2 cellular contexts compared by ENCODE assay signal in the genomic region with DNA sequence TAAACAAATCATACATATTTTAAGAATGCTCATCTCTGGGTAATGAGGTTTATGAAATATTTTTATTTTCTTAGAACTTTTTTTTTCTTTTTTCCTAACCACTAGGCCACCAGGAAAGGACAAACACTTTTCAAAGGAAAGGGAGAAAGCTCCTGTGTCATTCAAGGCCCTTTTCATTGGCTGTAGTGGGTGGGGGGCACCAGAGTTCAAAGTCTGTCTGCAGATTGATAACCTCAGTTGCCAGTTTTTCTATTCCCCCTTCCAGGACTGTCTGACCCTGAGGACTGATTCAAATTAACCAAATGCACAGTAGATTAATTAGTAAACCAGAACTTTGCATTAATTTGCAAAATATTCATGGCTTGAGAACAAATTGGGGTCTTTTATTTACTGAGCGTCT.
TF ChIP-seq lines count a peak whose summit lies in the region.

No MANE protein-coding gene starts in this region.

TF ChIP-seq in A549, 52 proteins besides CTCF, POLR2A, EP300 and RAD21 (continued from another document):
- TF ChIP-seq, protein P1, sequence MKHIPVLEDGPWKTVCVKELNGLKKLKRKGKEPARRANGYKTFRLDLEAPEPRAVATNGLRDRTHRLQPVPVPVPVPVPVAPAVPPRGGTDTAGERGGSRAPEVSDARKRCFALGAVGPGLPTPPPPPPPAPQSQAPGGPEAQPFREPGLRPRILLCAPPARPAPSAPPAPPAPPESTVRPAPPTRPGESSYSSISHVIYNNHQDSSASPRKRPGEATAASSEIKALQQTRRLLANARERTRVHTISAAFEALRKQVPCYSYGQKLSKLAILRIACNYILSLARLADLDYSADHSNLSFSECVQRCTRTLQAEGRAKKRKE (CRISPR knock-in tag; IDR thresholded peaks at IDR 0.05; ENCODE audit: low read depth): no peak
- TF ChIP-seq RCOR1 (IDR thresholded peaks at IDR 0.05; ENCODE audit: low read depth, low read length) (no peak), HDAC2 (IDR thresholded peaks at IDR 0.05) (no peak), ZFP36 (IDR thresholded peaks at IDR 0.05; ENCODE audit: borderline replicate concordance, partially characterized antibody) (no peak)

TF ChIP-seq in IMR-90, 13 proteins besides CTCF, POLR2A, EP300 and RAD21 (continued from another document):
- TF ChIP-seq, protein P2, sequence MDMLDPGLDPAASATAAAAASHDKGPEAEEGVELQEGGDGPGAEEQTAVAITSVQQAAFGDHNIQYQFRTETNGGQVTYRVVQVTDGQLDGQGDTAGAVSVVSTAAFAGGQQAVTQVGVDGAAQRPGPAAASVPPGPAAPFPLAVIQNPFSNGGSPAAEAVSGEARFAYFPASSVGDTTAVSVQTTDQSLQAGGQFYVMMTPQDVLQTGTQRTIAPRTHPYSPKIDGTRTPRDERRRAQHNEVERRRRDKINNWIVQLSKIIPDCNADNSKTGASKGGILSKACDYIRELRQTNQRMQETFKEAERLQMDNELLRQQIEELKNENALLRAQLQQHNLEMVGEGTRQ (IDR thresholded peaks at IDR 0.05; ENCODE audit: low read depth, low read length): no peak
- TF ChIP-seq CHD1 (IDR thresholded peaks at IDR 0.05; ENCODE audit: low read depth, low read length) (no peak), FOS (IDR thresholded peaks at IDR 0.05; ENCODE audit: low read depth, low read length) (no peak)
- TF ChIP-seq, protein P3, sequence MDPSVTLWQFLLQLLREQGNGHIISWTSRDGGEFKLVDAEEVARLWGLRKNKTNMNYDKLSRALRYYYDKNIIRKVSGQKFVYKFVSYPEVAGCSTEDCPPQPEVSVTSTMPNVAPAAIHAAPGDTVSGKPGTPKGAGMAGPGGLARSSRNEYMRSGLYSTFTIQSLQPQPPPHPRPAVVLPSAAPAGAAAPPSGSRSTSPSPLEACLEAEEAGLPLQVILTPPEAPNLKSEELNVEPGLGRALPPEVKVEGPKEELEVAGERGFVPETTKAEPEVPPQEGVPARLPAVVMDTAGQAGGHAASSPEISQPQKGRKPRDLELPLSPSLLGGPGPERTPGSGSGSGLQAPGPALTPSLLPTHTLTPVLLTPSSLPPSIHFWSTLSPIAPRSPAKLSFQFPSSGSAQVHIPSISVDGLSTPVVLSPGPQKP (IDR thresholded peaks at IDR 0.05; ENCODE audit: borderline replicate concordance, low read depth, low read length): no peak
TF ChIP-seq in IMR-90: peak in this region for 0.
